3 cellular contexts compared by ENCODE assay signal in the genomic region with DNA sequence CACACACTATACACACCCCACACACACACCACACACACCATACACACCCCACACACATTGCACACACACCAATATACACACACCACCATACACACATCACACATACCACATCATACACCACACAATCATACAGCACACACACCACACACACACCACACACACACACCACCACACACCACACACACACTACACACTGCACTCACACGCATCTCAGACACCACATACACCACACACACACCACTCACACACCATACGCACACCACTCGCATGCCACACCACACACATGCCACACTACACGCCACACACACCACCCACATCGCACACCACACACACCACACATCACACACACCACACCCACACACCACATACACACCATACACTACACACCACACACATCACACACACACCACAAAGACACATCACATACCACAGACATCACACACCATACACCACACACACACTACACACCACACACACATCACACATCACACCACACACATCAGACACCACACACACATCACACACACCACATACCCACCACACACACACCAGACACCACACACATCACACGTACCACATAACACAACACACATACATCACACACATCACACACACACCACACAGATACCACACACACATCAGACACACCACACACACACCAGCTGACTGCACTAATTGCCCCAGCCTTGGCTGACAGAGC.
TF ChIP-seq lines count a peak whose summit lies in the region.

No MANE protein-coding gene starts in this region.

TF ChIP-seq in A549, 52 proteins besides CTCF, POLR2A, EP300 and RAD21:
- TF ChIP-seq, protein P1, sequence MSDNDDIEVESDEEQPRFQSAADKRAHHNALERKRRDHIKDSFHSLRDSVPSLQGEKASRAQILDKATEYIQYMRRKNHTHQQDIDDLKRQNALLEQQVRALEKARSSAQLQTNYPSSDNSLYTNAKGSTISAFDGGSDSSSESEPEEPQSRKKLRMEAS (IDR thresholded peaks at IDR 0.05), result no peak
- TF ChIP-seq FOSB (CRISPR knock-in tag; IDR thresholded peaks at IDR 0.05) (no peak), TFCP2L1 (CRISPR knock-in tag; IDR thresholded peaks at IDR 0.05) (no peak), ZNF302 (CRISPR knock-in tag; IDR thresholded peaks at IDR 0.05) (no peak), MYC (IDR thresholded peaks at IDR 0.05; ENCODE audit: borderline replicate concordance, low read length) (no peak), MAFK (IDR thresholded peaks at IDR 0.05; ENCODE audit: partially characterized antibody) (no peak), HDAC2 (IDR thresholded peaks at IDR 0.05) (no peak), TP53 (CRISPR knock-in tag; IDR thresholded peaks at IDR 0.05) (no peak), FOSL2 (IDR thresholded peaks at IDR 0.05) (no peak), FOSL2 (CRISPR knock-in tag; IDR thresholded peaks at IDR 0.05) (no peak), KDM5A (IDR thresholded peaks at IDR 0.05) (no peak), HOXA7 (CRISPR knock-in tag; IDR thresholded peaks at IDR 0.05) (no peak), RNF2 (IDR thresholded peaks at IDR 0.05; ENCODE audit: borderline replicate concordance, low read depth) (no peak)
- TF ChIP-seq, protein P2, sequence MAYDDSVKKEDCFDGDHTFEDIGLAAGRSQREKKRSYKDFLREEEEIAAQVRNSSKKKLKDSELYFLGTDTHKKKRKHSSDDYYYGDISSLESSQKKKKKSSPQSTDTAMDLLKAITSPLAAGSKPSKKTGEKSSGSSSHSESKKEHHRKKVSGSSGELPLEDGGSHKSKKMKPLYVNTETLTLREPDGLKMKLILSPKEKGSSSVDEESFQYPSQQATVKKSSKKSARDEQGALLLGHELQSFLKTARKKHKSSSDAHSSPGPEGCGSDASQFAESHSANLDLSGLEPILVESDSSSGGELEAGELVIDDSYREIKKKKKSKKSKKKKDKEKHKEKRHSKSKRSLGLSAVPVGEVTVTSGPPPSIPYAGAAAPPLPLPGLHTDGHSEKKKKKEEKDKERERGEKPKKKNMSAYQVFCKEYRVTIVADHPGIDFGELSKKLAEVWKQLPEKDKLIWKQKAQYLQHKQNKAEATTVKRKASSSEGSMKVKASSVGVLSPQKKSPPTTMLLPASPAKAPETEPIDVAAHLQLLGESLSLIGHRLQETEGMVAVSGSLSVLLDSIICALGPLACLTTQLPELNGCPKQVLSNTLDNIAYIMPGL (CRISPR knock-in tag; IDR thresholded peaks at IDR 0.05; ENCODE audit: borderline replicate concordance), result no peak
- TF ChIP-seq, protein P3, sequence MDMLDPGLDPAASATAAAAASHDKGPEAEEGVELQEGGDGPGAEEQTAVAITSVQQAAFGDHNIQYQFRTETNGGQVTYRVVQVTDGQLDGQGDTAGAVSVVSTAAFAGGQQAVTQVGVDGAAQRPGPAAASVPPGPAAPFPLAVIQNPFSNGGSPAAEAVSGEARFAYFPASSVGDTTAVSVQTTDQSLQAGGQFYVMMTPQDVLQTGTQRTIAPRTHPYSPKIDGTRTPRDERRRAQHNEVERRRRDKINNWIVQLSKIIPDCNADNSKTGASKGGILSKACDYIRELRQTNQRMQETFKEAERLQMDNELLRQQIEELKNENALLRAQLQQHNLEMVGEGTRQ (IDR thresholded peaks at IDR 0.05), result no peak
- TF ChIP-seq, protein P4, sequence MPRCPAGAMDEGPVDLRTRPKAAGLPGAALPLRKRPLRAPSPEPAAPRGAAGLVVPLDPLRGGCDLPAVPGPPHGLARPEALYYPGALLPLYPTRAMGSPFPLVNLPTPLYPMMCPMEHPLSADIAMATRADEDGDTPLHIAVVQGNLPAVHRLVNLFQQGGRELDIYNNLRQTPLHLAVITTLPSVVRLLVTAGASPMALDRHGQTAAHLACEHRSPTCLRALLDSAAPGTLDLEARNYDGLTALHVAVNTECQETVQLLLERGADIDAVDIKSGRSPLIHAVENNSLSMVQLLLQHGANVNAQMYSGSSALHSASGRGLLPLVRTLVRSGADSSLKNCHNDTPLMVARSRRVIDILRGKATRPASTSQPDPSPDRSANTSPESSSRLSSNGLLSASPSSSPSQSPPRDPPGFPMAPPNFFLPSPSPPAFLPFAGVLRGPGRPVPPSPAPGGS (IDR thresholded peaks at IDR 0.05), result no peak

TF ChIP-seq in HEK293, 187 proteins besides CTCF, POLR2A, EP300 and RAD21 (continues in another document):
- no peak for TF ChIP-seq BCL11A (tag by site-specific recombination; IDR thresholded peaks at IDR 0.05; ENCODE audit: low read depth)
- TF ChIP-seq WT1 (tag by site-specific recombination; IDR thresholded peaks at IDR 0.05), result no peak
- TF ChIP-seq ZNF768 (tag by site-specific recombination; IDR thresholded peaks at IDR 0.05), result no peak
- 0 out of 2 replicates have a peak, but pooled peaks have one; percentile 15 for TF ChIP-seq ZSCAN23 (tag by site-specific recombination; IDR thresholded peaks at IDR 0.05)
- no peak for TF ChIP-seq ZNF48 (tag by site-specific recombination; IDR thresholded peaks at IDR 0.05)
- TF ChIP-seq ZNF169 (tag by site-specific recombination; IDR thresholded peaks at IDR 0.05), result 0 out of 2 replicates have a peak, but pooled peaks have one; percentile 39
- 0 out of 2 replicates have a peak, but pooled peaks have one; percentile 31 for TF ChIP-seq ZNF747 (tag by site-specific recombination; IDR thresholded peaks at IDR 0.05)
- peak; percentile 79 for TF ChIP-seq ZNF239 (tag by site-specific recombination; IDR thresholded peaks at IDR 0.05)
- TF ChIP-seq, protein P5, sequence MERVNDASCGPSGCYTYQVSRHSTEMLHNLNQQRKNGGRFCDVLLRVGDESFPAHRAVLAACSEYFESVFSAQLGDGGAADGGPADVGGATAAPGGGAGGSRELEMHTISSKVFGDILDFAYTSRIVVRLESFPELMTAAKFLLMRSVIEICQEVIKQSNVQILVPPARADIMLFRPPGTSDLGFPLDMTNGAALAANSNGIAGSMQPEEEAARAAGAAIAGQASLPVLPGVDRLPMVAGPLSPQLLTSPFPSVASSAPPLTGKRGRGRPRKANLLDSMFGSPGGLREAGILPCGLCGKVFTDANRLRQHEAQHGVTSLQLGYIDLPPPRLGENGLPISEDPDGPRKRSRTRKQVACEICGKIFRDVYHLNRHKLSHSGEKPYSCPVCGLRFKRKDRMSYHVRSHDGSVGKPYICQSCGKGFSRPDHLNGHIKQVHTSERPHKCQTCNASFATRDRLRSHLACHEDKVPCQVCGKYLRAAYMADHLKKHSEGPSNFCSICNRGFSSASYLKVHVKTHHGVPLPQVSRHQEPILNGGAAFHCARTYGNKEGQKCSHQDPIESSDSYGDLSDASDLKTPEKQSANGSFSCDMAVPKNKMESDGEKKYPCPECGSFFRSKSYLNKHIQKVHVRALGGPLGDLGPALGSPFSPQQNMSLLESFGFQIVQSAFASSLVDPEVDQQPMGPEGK (tag by site-specific recombination; IDR thresholded peaks at IDR 0.05), result no peak
- TF ChIP-seq ZNF707 (tag by site-specific recombination; IDR thresholded peaks at IDR 0.05), result peak; percentile 37; the same call in 1 of the 2 replicates
- TF ChIP-seq, protein P6, sequence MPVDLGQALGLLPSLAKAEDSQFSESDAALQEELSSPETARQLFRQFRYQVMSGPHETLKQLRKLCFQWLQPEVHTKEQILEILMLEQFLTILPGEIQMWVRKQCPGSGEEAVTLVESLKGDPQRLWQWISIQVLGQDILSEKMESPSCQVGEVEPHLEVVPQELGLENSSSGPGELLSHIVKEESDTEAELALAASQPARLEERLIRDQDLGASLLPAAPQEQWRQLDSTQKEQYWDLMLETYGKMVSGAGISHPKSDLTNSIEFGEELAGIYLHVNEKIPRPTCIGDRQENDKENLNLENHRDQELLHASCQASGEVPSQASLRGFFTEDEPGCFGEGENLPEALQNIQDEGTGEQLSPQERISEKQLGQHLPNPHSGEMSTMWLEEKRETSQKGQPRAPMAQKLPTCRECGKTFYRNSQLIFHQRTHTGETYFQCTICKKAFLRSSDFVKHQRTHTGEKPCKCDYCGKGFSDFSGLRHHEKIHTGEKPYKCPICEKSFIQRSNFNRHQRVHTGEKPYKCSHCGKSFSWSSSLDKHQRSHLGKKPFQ (tag by site-specific recombination; IDR thresholded peaks at IDR 0.05), result peak; percentile 93
- TF ChIP-seq, protein P7, sequence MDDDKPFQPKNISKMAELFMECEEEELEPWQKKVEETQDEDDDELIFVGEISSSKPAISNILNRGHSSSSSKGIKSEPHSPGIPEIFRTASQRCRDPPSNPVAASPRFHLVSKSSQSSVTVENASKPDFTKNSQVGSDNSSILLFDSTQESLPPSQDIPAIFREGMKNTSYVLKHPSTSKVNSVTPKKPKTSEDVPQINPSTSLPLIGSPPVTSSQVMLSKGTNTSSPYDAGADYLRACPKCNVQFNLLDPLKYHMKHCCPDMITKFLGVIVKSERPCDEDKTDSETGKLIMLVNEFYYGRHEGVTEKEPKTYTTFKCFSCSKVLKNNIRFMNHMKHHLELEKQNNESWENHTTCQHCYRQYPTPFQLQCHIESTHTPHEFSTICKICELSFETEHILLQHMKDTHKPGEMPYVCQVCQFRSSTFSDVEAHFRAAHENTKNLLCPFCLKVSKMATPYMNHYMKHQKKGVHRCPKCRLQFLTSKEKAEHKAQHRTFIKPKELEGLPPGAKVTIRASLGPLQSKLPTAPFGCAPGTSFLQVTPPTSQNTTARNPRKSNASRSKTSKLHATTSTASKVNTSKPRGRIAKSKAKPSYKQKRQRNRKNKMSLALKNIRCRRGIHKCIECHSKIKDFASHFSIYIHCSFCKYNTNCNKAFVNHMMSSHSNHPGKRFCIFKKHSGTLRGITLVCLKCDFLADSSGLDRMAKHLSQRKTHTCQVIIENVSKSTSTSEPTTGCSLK (tag by site-specific recombination; IDR thresholded peaks at IDR 0.05), result peak; percentile 63; the same call in 1 of the 2 replicates
- TF ChIP-seq ZNF785 (tag by site-specific recombination; IDR thresholded peaks at IDR 0.05), result peak; percentile 64; the same call in 1 of the 2 replicates

TF ChIP-seq in K562, 482 proteins besides CTCF, POLR2A, EP300 and RAD21 (continues in another document):
- 0 out of 2 replicates have a peak, but pooled peaks have one; percentile 20 for TF ChIP-seq ADNP (tag; IDR thresholded peaks at IDR 0.05)
- TF ChIP-seq SIX5 (IDR thresholded peaks at IDR 0.05; ENCODE audit: borderline replicate concordance in 1 of 2, insufficient read depth in 1 of 2, low read depth in 1 of 2, low read length in 2 of 2), result no peak
- peak; percentile 16; the same call in 1 of the 2 replicates for TF ChIP-seq OTX1 (CRISPR knock-in tag; IDR thresholded peaks at IDR 0.05)
- peak; percentile 22; the same call in 1 of the 2 replicates for TF ChIP-seq LARP7 (IDR thresholded peaks at IDR 0.05)
- no peak for TF ChIP-seq POLR3G (IDR thresholded peaks at IDR 0.05; ENCODE audit: extremely low read depth, insufficient read length, insufficient replicate concordance)
- 0 out of 2 replicates have a peak, but pooled peaks have one; percentile 58 for TF ChIP-seq PURB (CRISPR knock-in tag; IDR thresholded peaks at IDR 0.05; ENCODE audit: low read depth)
- TF ChIP-seq CHD4 (IDR thresholded peaks at IDR 0.05; ENCODE audit: insufficient read depth, insufficient replicate concordance, low read depth, low read length, poor library complexity, severe bottlenecking), result peak; percentile 48
- TF ChIP-seq, protein P2 (CRISPR knock-in tag; IDR thresholded peaks at IDR 0.05), result no peak
- no peak for TF ChIP-seq MCM3 (IDR thresholded peaks at IDR 0.05)
- TF ChIP-seq RBM14 (IDR thresholded peaks at IDR 0.05; ENCODE audit: borderline replicate concordance, insufficient read depth, low read depth, low read length), result no peak
